Comparison of ENCODE assay signal across 8 cellular contexts in genomic region chr1:185813401-185813979, GRCh38.
DNase-seq lines count a peak whose midpoint lies in the region; ATAC-seq and TF ChIP-seq lines count a peak whose summit lies in the region.

No MANE protein-coding gene starts in this region.

- no peaks in the 10 kb centered on the region for H3K4me1 Mint-ChIP-seq in stimulated activated naive B cell treated with anti-CD40 and anti-IgM and Interleukin-4, amounts not matched to agents 10 μg/mL and 1 μg/mL and 100 μg/mL, for 72 hours

- H3K9me3 ChIP-seq in BE2C (no peaks in the 10 kb centered on the region), MM.1S (replicated peaks; ENCODE audit: insufficient read depth, low read length) (no peaks in the 10 kb centered on the region), SK-N-MC (ENCODE audit: low read depth, low read length) (no peaks in the 10 kb centered on the region; the same call in 1 of the 2 replicates)

- no peak overlapping the region for H3K4me2 ChIP-seq in MM.1S (ENCODE audit: low read depth, low read length)

- ATAC-seq in GM18861 (IDR thresholded peaks at IDR 0.05; ENCODE audit: unreplicated experiment) (peak; percentile 58), HG03025 (IDR thresholded peaks at IDR 0.05; ENCODE audit: low FRiP score, unreplicated experiment) (no peak), HG03280 (IDR thresholded peaks at IDR 0.05; ENCODE audit: unreplicated experiment) (no peak)
- ATAC-seq in stimulated activated naive B cell treated with anti-CD40 and anti-IgM and Interleukin-4, amounts not matched to agents 10 μg/mL and 1 μg/mL and 100 μg/mL, for 72 hours (replicated peaks), result peak; percentile 56 to 68

- H3K4me1 ChIP-seq in BE2C, result no peaks in the 10 kb centered on the region
- no peaks in the 10 kb centered on the region for H3K4me1 ChIP-seq in MM.1S (ENCODE audit: low read length)

- H3F3A ChIP-seq in MM.1S (ENCODE audit: insufficient read depth, low read length), result no peaks in the 10 kb centered on the region

- no peaks in the 10 kb centered on the region for H4K20me1 ChIP-seq in MM.1S (ENCODE audit: insufficient read depth, low read length)

- peak; percentile 25 for DNase-seq in BE2C
- peak; percentile 51 for DNase-seq in MM.1S
- DNase-seq in SK-N-MC (ENCODE audit: low read depth, low spot score), result peak; percentile 84
- DNase-seq in fibroblast of the aortic adventitia (ENCODE audit: low read depth), result peak; percentile 84
- DNase-seq in stimulated activated naive B cell treated with anti-CD40 and anti-IgM and Interleukin-4, amounts not matched to agents 10 μg/mL and 1 μg/mL and 100 μg/mL, for 72 hours, result no peak

- H3K27ac ChIP-seq in MM.1S (ENCODE audit: low read length) (no peak overlapping the region), SK-N-MC (peak overlapping the region; percentile 96)

- no peaks in the 10 kb centered on the region for H3K9me2 ChIP-seq in MM.1S (replicated peaks; ENCODE audit: insufficient read depth, low read length)

- H3K4me3 ChIP-seq in BE2C (ENCODE audit: low read depth, low read length) (no peak overlapping the region), MM.1S (ENCODE audit: low read length) (no peak overlapping the region), SK-N-MC (peak overlapping the region; percentile 16; the same call in 1 of the 2 replicates), fibroblast of the aortic adventitia (ENCODE audit: low read depth, low read length) (no peak overlapping the region)

- H3K9ac ChIP-seq in MM.1S (ENCODE audit: low read length) (no peak overlapping the region), SK-N-MC (ENCODE audit: insufficient read length) (peak overlapping the region; percentile 49)

- no peaks in the 10 kb centered on the region for H3K36me3 Mint-ChIP-seq in stimulated activated naive B cell treated with anti-CD40 and anti-IgM and Interleukin-4, amounts not matched to agents 10 μg/mL and 1 μg/mL and 100 μg/mL, for 72 hours

- no peaks in the 10 kb centered on the region for H3K79me2 ChIP-seq in MM.1S (ENCODE audit: low read length)

- H2AFZ ChIP-seq in MM.1S (ENCODE audit: low read length), result no peak overlapping the region

- no peak overlapping the region for H3K4me3 Mint-ChIP-seq in stimulated activated naive B cell treated with anti-CD40 and anti-IgM and Interleukin-4, amounts not matched to agents 10 μg/mL and 1 μg/mL and 100 μg/mL, for 72 hours

- no peaks in the 10 kb centered on the region for H3K27me3 ChIP-seq in BE2C
- no peaks in the 10 kb centered on the region for H3K27me3 ChIP-seq in MM.1S (replicated peaks; ENCODE audit: insufficient read depth, low read length)

- H3K27me3 Mint-ChIP-seq in stimulated activated naive B cell treated with anti-CD40 and anti-IgM and Interleukin-4, amounts not matched to agents 10 μg/mL and 1 μg/mL and 100 μg/mL, for 72 hours, result peaks cover 0 to 5% of the 10 kb centered on the region in 2 donors

- no peaks in the 10 kb centered on the region for H3K9me3 Mint-ChIP-seq in stimulated activated naive B cell treated with anti-CD40 and anti-IgM and Interleukin-4, amounts not matched to agents 10 μg/mL and 1 μg/mL and 100 μg/mL, for 72 hours

- TF ChIP-seq CTCF in BE2C (IDR thresholded peaks at IDR 0.05; ENCODE audit: low read depth, low read length) (peak; percentile 60), MM.1S (IDR thresholded peaks at IDR 0.05; ENCODE audit: low read length) (peak; percentile 64), fibroblast of the aortic adventitia (IDR thresholded peaks at IDR 0.05; ENCODE audit: insufficient read depth, low read length) (peak; percentile 59)

- H3K27ac Mint-ChIP-seq in stimulated activated naive B cell treated with anti-CD40 and anti-IgM and Interleukin-4, amounts not matched to agents 10 μg/mL and 1 μg/mL and 100 μg/mL, for 72 hours, result no peak overlapping the region

- no peaks in the 10 kb centered on the region for H3K36me3 ChIP-seq in BE2C
- H3K36me3 ChIP-seq in MM.1S (replicated peaks; ENCODE audit: insufficient read depth, low read length), result no peaks in the 10 kb centered on the region
- peaks cover 12% of the 10 kb centered on the region for H3K36me3 ChIP-seq in SK-N-MC (ENCODE audit: insufficient read depth, low read length)

Comparison
In these comparisons a context has a peak if more than half of its experiments do, and no peak if none do; other contexts are left out.
1. ATAC-seq: peak in GM18861 (single experiment) and stimulated activated naive B cell treated with anti-CD40 and anti-IgM and Interleukin-4, amounts not matched to agents 10 μg/mL and 1 μg/mL and 100 μg/mL, for 72 hours (2 of 2); none in HG03025 (single experiment) and HG03280 (single experiment).
2. Peak in every context shown above with its lines, with median percentiles within 50 percentile points of each other: CTCF ChIP-seq.